8 cellular contexts compared by ENCODE assay signal in genomic region chr9:134327671-134328231, GRCh38. TPM values are rescaled to one million over a fixed set of nuclear protein-coding genes. Genes with fewer than 3 reads are reported as not detected.
DNase-seq lines count a peak whose midpoint lies in the region; ATAC-seq and TF ChIP-seq lines count a peak whose summit lies in the region.

No MANE protein-coding gene starts in this region.

- intact Hi-C loops in colonic mucosa (cut with DNase I) = no loop called here
- intact Hi-C loops in tibial artery (cut with DNase I; ENCODE audit: low total_unique reads) = loop anchor here (5.0 kb wide), 1 partner anchor 105 kb away; no protein-coding TSS in a partner anchor

- H3K4me3 ChIP-seq in colonic mucosa = peak overlapping the region; percentile 80
- peak overlapping the region; percentile 2 for H3K4me3 ChIP-seq in lung
- H3K4me3 ChIP-seq in tibial artery = peak overlapping the region; percentile 86 to 89

- H3K27me3 ChIP-seq in colonic mucosa (no peaks in the 10 kb centered on the region), lung (ENCODE audit: control insufficient read depth, insufficient read depth) (no peaks in the 10 kb centered on the region), tibial artery (no peaks in the 10 kb centered on the region)

- H3K36me3 ChIP-seq in colonic mucosa = no peaks in the 10 kb centered on the region
- H3K36me3 ChIP-seq in lung (ENCODE audit: control insufficient read depth in 2 of 2, insufficient read depth in 2 of 2, low read length in 2 of 2) = no peaks in the 10 kb centered on the region
- H3K36me3 ChIP-seq in tibial artery = no peaks in the 10 kb centered on the region

- no peak for DNase-seq in T-helper 2 cell treated with Interferon-gamma antibody and Interleukin-4, amounts not matched to agents 5 μg/mL and 100 μg/mL, for 36 hours (ENCODE audit: low spot score)
- DNase-seq in T-helper 2 cell (no peak), colonic mucosa (no peak), lung (ENCODE audit: low spot score) (no peak), tibial artery (no peak), NCI-H524 (lab: John Stamatoyannopoulos, UW) (no peak)
- DNase-seq in effector CD8-positive, alpha-beta T cell (lab: John Stamatoyannopoulos, UW) = no peak

- H3K9me3 Mint-ChIP-seq in T-helper 2 cell treated with Interferon-gamma antibody and Interleukin-4, amounts not matched to agents 5 μg/mL and 100 μg/mL, for 36 hours = no peaks in the 10 kb centered on the region

- peaks cover 38% of the 10 kb centered on the region for H3K27me3 Mint-ChIP-seq in T-helper 2 cell treated with Interferon-gamma antibody and Interleukin-4, amounts not matched to agents 5 μg/mL and 100 μg/mL, for 36 hours (ENCODE audit: low read depth)

- no peaks in the 10 kb centered on the region for H3K9me3 ChIP-seq in colonic mucosa
- H3K9me3 ChIP-seq in lung (ENCODE audit: control insufficient read depth in 2 of 2, insufficient read depth in 1 of 2, low read length in 1 of 2) = no peaks in the 10 kb centered on the region
- no peaks in the 10 kb centered on the region for H3K9me3 ChIP-seq in tibial artery

- H3K4me1 Mint-ChIP-seq in T-helper 2 cell treated with Interferon-gamma antibody and Interleukin-4, amounts not matched to agents 5 μg/mL and 100 μg/mL, for 36 hours (ENCODE audit: low read depth) = peaks cover 2% of the 10 kb centered on the region

- 46 to 65% methylated on average over 10 of the region's 10 CpGs for WGBS in lung, 2 donors

- peak overlapping the region; percentile 18 for H3K4me3 Mint-ChIP-seq in T-helper 2 cell treated with Interferon-gamma antibody and Interleukin-4, amounts not matched to agents 5 μg/mL and 100 μg/mL, for 36 hours

- peaks cover 36% of the 10 kb centered on the region for H3K4me1 ChIP-seq in colonic mucosa
- H3K4me1 ChIP-seq in lung (ENCODE audit: control insufficient read depth in 2 of 2, insufficient read depth in 2 of 2, low read length in 2 of 2) = peaks cover 9 to 49% of the 10 kb centered on the region in 2 donors
- H3K4me1 ChIP-seq in tibial artery = peaks cover 5 to 84% (median 78%) of the 10 kb centered on the region in 4 donors

- H3K9ac ChIP-seq in colonic mucosa (ENCODE audit: low read depth in 2 of 2, low read length in 2 of 2) = peak overlapping the region; percentile 91 to 95

- no peak overlapping the region for H3K27ac Mint-ChIP-seq in T-helper 2 cell treated with Interferon-gamma antibody and Interleukin-4, amounts not matched to agents 5 μg/mL and 100 μg/mL, for 36 hours

- H3K27ac ChIP-seq in colonic mucosa (peak overlapping the region; percentile 87), lung (ENCODE audit: low read depth in 1 of 2, low read length in 1 of 2) (peak overlapping the region; percentile 39 to 79), tibial artery (peak overlapping the region; percentile 84 to 94)

- no peak for ATAC-seq in lung (ENCODE audit: insufficient read depth, low FRiP score)
- no peak for ATAC-seq in HG02970 (IDR thresholded peaks at IDR 0.05; ENCODE audit: low FRiP score, unreplicated experiment)

- no peaks in the 10 kb centered on the region for H3K36me3 Mint-ChIP-seq in T-helper 2 cell treated with Interferon-gamma antibody and Interleukin-4, amounts not matched to agents 5 μg/mL and 100 μg/mL, for 36 hours (ENCODE audit: low read depth)

- TF ChIP-seq CTCF in colonic mucosa (IDR thresholded peaks at IDR 0.05) (no peak), lung (IDR thresholded peaks at IDR 0.05; ENCODE audit: control extremely low read depth, extremely low read depth) (no peak), tibial artery (IDR thresholded peaks at IDR 0.05) (no peak)

RNA-seq across cellular contexts. Expression of gene RXRA, which starts 1.5 kb away (rescaled TPM):
- total RNA-seq in colonic mucosa (10 to 100 TPM; 68.2 to 72.0 TPM), lung (10 to 100 TPM; 24.2 to 85.2 TPM)
- polyA plus RNA-seq in lung = 10 to 100 TPM; 45.5 to 58.9 TPM

Comparison
In these comparisons a context has a peak if more than half of its experiments do, and no peak if none do; other contexts are left out.
1. H3K4me3 ChIP-seq: peak in every context shown above with its lines; median percentile 88 in tibial artery; 80 in colonic mucosa; 2 in lung.